Comparison of ENCODE assay signal across 8 cellular contexts in genomic region chr1:40312238-40313205, GRCh38.
DNase-seq lines count a peak whose midpoint lies in the region; TF ChIP-seq lines count a peak whose summit lies in the region.

No MANE protein-coding gene starts in this region.

- intact Hi-C loops in tibial artery (cut with DNase I; ENCODE audit: low total_unique reads), result no loop called here

- H3K27ac ChIP-seq in DOHH2 (ENCODE audit: low read depth, low read length) (no peak overlapping the region), tibial artery (no peak overlapping the region)

- H3K79me2 ChIP-seq in DOHH2 (ENCODE audit: control insufficient read depth, low read length), result no peaks in the 10 kb centered on the region

- no peaks in the 10 kb centered on the region for H4K20me1 ChIP-seq in DOHH2 (ENCODE audit: control insufficient read depth, insufficient read depth, low read depth, low read length)

- no peaks in the 10 kb centered on the region for H3K9me2 ChIP-seq in DOHH2 (replicated peaks; ENCODE audit: control insufficient read depth, low read length)

- no peaks in the 10 kb centered on the region for H3K9me3 ChIP-seq in DOHH2 (ENCODE audit: control insufficient read depth, insufficient read depth, low read length)
- no peaks in the 10 kb centered on the region for H3K9me3 ChIP-seq in tibial artery

- DNase-seq in GM20000 (ENCODE audit: low spot score) (peak; percentile 90), NCI-H2171 treated with DMSO at 0.1 percent for 48 hours (lab: John Stamatoyannopoulos, UW) (peak; percentile 38), epithelial cell of esophagus (ENCODE audit: low read depth) (peak; percentile 45), NCI-H1694 (lab: John Stamatoyannopoulos, UW) (no peak), retina (no peak), tibial artery (no peak), LoVo (ENCODE audit: low spot score) (no peak)

- peak overlapping the region; percentile 48 for H3K4me2 ChIP-seq in DOHH2 (ENCODE audit: low read length)

- H3K4me1 ChIP-seq in DOHH2 (ENCODE audit: control insufficient read depth, low read length) (peaks cover 57% of the 10 kb centered on the region), tibial artery (peaks cover 0 to 46% (median 34%) of the 10 kb centered on the region in 4 donors)

- H3F3A ChIP-seq in DOHH2 (ENCODE audit: control insufficient read depth, insufficient read depth), result no peaks in the 10 kb centered on the region

- H3K4me3 ChIP-seq in DOHH2 (ENCODE audit: low read length) (peak overlapping the region; percentile 29), epithelial cell of esophagus (ENCODE audit: low read length) (no peak overlapping the region), tibial artery (no peak overlapping the region)

- TF ChIP-seq CTCF in DOHH2 (IDR thresholded peaks at IDR 0.05; ENCODE audit: low read depth, low read length, poor library complexity, severe bottlenecking) (no peak), GM20000 (IDR thresholded peaks at IDR 0.05; ENCODE audit: extremely low read depth, missing control alignments) (no peak), epithelial cell of esophagus (IDR thresholded peaks at IDR 0.05; ENCODE audit: insufficient read depth, low read depth, low read length, missing control alignments) (no peak), tibial artery (IDR thresholded peaks at IDR 0.05) (no peak)

- H3K36me3 ChIP-seq in DOHH2 (ENCODE audit: control insufficient read depth, low read length), result no peaks in the 10 kb centered on the region
- H3K36me3 ChIP-seq in tibial artery, result no peaks in the 10 kb centered on the region

- peaks cover 21% of the 10 kb centered on the region for H3K27me3 ChIP-seq in DOHH2 (ENCODE audit: control insufficient read depth, low read length)
- peaks cover 0 to 11% of the 10 kb centered on the region in 2 donors for H3K27me3 ChIP-seq in tibial artery

Comparison
In these comparisons a context has a peak if more than half of its experiments do, and no peak if none do; other contexts are left out.
1. DNase-seq: peak in GM20000 (single experiment), NCI-H2171 treated with DMSO at 0.1 percent for 48 hours (single experiment) and epithelial cell of esophagus (single experiment); none in NCI-H1694 (single experiment), retina (single experiment), tibial artery (0 of 2) and LoVo (single experiment).